ENCODE assay signal across 18 cellular contexts in the genomic region with DNA sequence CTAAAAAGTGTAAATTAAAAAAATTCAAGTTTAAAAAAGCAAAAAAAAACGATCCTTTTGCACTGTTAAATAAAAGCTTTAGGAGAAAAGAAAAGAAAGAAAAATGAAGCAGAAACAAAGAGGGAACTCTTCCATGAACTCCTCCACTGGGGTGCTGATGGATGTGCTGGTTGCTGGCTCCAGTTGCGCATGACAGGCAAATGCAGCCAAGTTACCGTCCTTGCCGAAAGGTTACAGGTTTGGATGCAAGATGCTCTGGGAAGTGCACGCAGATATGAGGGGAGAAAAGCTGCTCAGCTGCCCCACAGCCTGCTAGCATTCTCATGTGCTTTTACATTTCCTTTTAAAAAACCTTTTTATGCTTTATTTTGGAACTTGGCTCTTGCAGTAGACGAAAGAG. TPM values are rescaled to one million over a fixed set of nuclear protein-coding genes. Genes with fewer than 3 reads are reported as not detected.
A peak's percentile ranks its signal among the peaks of the same experiment; 100 is the strongest.
DNase-seq lines count a peak whose midpoint lies in the region; ATAC-seq and TF ChIP-seq lines count a peak whose summit lies in the region.
"Had no signal": no experiment of that assay in that cellular context is flagged by ENCODE, and none has a peak within 500 bp of the region (broad histone marks: within the 10 kb centered on the region; RNA-seq: fewer than 3 reads in every experiment).

No MANE protein-coding gene starts in this region.

- no peak for TF ChIP-seq CTCF in CD4-positive, alpha-beta T cell (IDR thresholded peaks at IDR 0.05)

- H3K4me3 ChIP-seq in right cardiac atrium (ENCODE audit: low read length), result no peak overlapping the region
- H3K4me3 ChIP-seq: GM23248, Peyer's patch had no signal

- ATAC-seq in CD4-positive, alpha-beta T cell (ENCODE audit: poor library complexity), result no peak
- ATAC-seq in right cardiac atrium, result peak; percentile 39 to 53
- ATAC-seq in HG03039 (IDR thresholded peaks at IDR 0.05; ENCODE audit: unreplicated experiment), result no peak
- no peak for ATAC-seq in left lobe of liver
- ATAC-seq: HCT116 had no signal

- H3K27me3 ChIP-seq in CD4-positive, alpha-beta T cell (ENCODE audit: control insufficient read depth, insufficient read depth, low read length), result no peaks in the 10 kb centered on the region
- no peaks in the 10 kb centered on the region for H3K27me3 ChIP-seq in right cardiac atrium (ENCODE audit: control insufficient read depth, insufficient read depth)
- H3K27me3 ChIP-seq: Peyer's patch had no signal

- H3K9me3 ChIP-seq in CD4-positive, alpha-beta T cell (ENCODE audit: control insufficient read depth, low read length), result no peaks in the 10 kb centered on the region
- no peaks in the 10 kb centered on the region for H3K9me3 ChIP-seq in right cardiac atrium (ENCODE audit: control insufficient read depth, low read length)
- H3K9me3 ChIP-seq: Peyer's patch had no signal

- no peaks in the 10 kb centered on the region for H3K4me1 ChIP-seq in right cardiac atrium (ENCODE audit: control insufficient read depth, insufficient read depth, low read length)

- no peak overlapping the region for H3K4me3 Mint-ChIP-seq in activated T-cell treated with anti-CD3 and anti-CD28 coated beads, Interleukin-2, amount 50 U/mL, for 24 hours
- H3K4me3 Mint-ChIP-seq in CD4-positive, alpha-beta T cell, result no peak overlapping the region
- H3K4me3 Mint-ChIP-seq in activated T-helper 2 cell treated with anti-CD3 and anti-CD28 coated beads, Interferon-gamma antibody, Interleukin-2, Interleukin-4, amounts not matched to agents 10 μg/mL and 5 μg/mL and 100 μg/mL, durations not matched to agents 14 hours and 24 hours and 36 hours (ENCODE audit: low read depth), result no peak overlapping the region

- intact Hi-C loops in CD4-positive, alpha-beta T cell (cut with DNase I, micrococcal nuclease), result loop anchor here in 1 of 2 experiments (2.0 kb wide), 1 partner anchor 23 kb away; no protein-coding TSS in a partner anchor
- intact Hi-C loops in activated T-helper 2 cell treated with anti-CD3 and anti-CD28 coated beads, Interferon-gamma antibody, Interleukin-2, Interleukin-4, amounts not matched to agents 10 μg/mL and 5 μg/mL and 100 μg/mL, durations not matched to agents 14 hours and 24 hours and 36 hours (cut with micrococcal nuclease), result no loop called here
- intact Hi-C loops in right cardiac atrium (cut with DNase I), result no loop called here

- CTCF ChIA-PET in CD4-positive, alpha-beta T cell (lab: Charles Lee), result interaction anchor here (0.7 to 3.0 kb wide), 2 partner anchors 18 to 19 kb away, joined by 3 to 16 read pairs; no protein-coding TSS in a partner anchor

- H3K27ac Mint-ChIP-seq in activated T-cell treated with anti-CD3 and anti-CD28 coated beads, Interleukin-2, amount 50 U/mL, for 24 hours, result peak overlapping the region; percentile 99
- peak overlapping the region; percentile 93 for H3K27ac Mint-ChIP-seq in CD4-positive, alpha-beta T cell
- H3K27ac Mint-ChIP-seq in activated T-helper 2 cell treated with anti-CD3 and anti-CD28 coated beads, Interferon-gamma antibody, Interleukin-2, Interleukin-4, amounts not matched to agents 10 μg/mL and 5 μg/mL and 100 μg/mL, durations not matched to agents 14 hours and 24 hours and 36 hours, result peak overlapping the region; percentile 15

- H3K27me3 Mint-ChIP-seq in activated T-cell treated with anti-CD3 and anti-CD28 coated beads, Interleukin-2, amount 50 U/mL, for 24 hours, result no peaks in the 10 kb centered on the region
- H3K27me3 Mint-ChIP-seq in CD4-positive, alpha-beta T cell, result no peaks in the 10 kb centered on the region
- no peaks in the 10 kb centered on the region for H3K27me3 Mint-ChIP-seq in activated T-helper 2 cell treated with anti-CD3 and anti-CD28 coated beads, Interferon-gamma antibody, Interleukin-2, Interleukin-4, amounts not matched to agents 10 μg/mL and 5 μg/mL and 100 μg/mL, durations not matched to agents 14 hours and 24 hours and 36 hours (ENCODE audit: low read depth)

- POLR2A ChIA-PET in CD4-positive, alpha-beta T cell (lab: Charles Lee), result interaction anchor here (0.7 to 3.5 kb wide), 2 partner anchors 11 to 75 kb away, joined by 3 to 15 read pairs; no protein-coding TSS in a partner anchor

- WGBS in right cardiac atrium, result 65% methylated on average over 6 of the region's 6 CpGs

- H3K9me3 Mint-ChIP-seq in activated T-cell treated with anti-CD3 and anti-CD28 coated beads, Interleukin-2, amount 50 U/mL, for 24 hours, result no peaks in the 10 kb centered on the region
- no peaks in the 10 kb centered on the region for H3K9me3 Mint-ChIP-seq in CD4-positive, alpha-beta T cell
- H3K9me3 Mint-ChIP-seq in activated T-helper 2 cell treated with anti-CD3 and anti-CD28 coated beads, Interferon-gamma antibody, Interleukin-2, Interleukin-4, amounts not matched to agents 10 μg/mL and 5 μg/mL and 100 μg/mL, durations not matched to agents 14 hours and 24 hours and 36 hours, result no peaks in the 10 kb centered on the region

- H3K4me1 Mint-ChIP-seq in activated T-cell treated with anti-CD3 and anti-CD28 coated beads, Interleukin-2, amount 50 U/mL, for 24 hours (ENCODE audit: low read depth), result peaks cover 89% of the 10 kb centered on the region
- H3K4me1 Mint-ChIP-seq in CD4-positive, alpha-beta T cell (ENCODE audit: low read depth), result peaks cover 88% of the 10 kb centered on the region
- H3K4me1 Mint-ChIP-seq in activated T-helper 2 cell treated with anti-CD3 and anti-CD28 coated beads, Interferon-gamma antibody, Interleukin-2, Interleukin-4, amounts not matched to agents 10 μg/mL and 5 μg/mL and 100 μg/mL, durations not matched to agents 14 hours and 24 hours and 36 hours (ENCODE audit: low read depth), result peaks cover 60% of the 10 kb centered on the region

- peaks cover 74% of the 10 kb centered on the region for H3K36me3 Mint-ChIP-seq in activated T-cell treated with anti-CD3 and anti-CD28 coated beads, Interleukin-2, amount 50 U/mL, for 24 hours (ENCODE audit: low read depth)
- peaks cover 81% of the 10 kb centered on the region for H3K36me3 Mint-ChIP-seq in CD4-positive, alpha-beta T cell (ENCODE audit: low read depth)
- peaks cover 50% of the 10 kb centered on the region for H3K36me3 Mint-ChIP-seq in activated T-helper 2 cell treated with anti-CD3 and anti-CD28 coated beads, Interferon-gamma antibody, Interleukin-2, Interleukin-4, amounts not matched to agents 10 μg/mL and 5 μg/mL and 100 μg/mL, durations not matched to agents 14 hours and 24 hours and 36 hours (ENCODE audit: low read depth)

- DNase-seq in activated T-cell treated with anti-CD3 and anti-CD28 coated beads, Interleukin-2, amount 50 U/mL, for 24 hours, result no peak
- DNase-seq in activated T-cell treated with anti-CD3 and anti-CD28 coated beads, Interleukin-2, amount 50 U/mL, for 1 hour, result no peak
- DNase-seq in CD4-positive, alpha-beta T cell, result no peak
- DNase-seq in activated T-helper 2 cell treated with anti-CD3 and anti-CD28 coated beads, Interferon-gamma antibody, Interleukin-2, Interleukin-4, amounts not matched to agents 10 μg/mL and 5 μg/mL and 100 μg/mL, durations not matched to agents 14 hours and 24 hours and 36 hours (ENCODE audit: low spot score), result no peak
- DNase-seq in right cardiac atrium (peak in 1 of 3 donors; percentile 46), left lobe of liver (ENCODE audit: low spot score) (no peak), hepatic stellate cell (ENCODE audit: low spot score) (no peak)
- DNase-seq: DND-41, GDM1, GM23248, Kasumi-1, NCI-H1105 treated with DMSO at 0.1 percent for 48 hours, NCI-H187 treated with DMSO at 0.1 percent for 48 hours, NCI-H446, NCI-H82, Peyer's patch had no signal

- no peak overlapping the region for H3K27ac ChIP-seq in CD4-positive, alpha-beta T cell (ENCODE audit: low read depth, low read length)
- no peak overlapping the region for H3K27ac ChIP-seq in right cardiac atrium (ENCODE audit: low read length)
- H3K27ac ChIP-seq: GM23248, Peyer's patch had no signal

RNA-seq across cellular contexts. Expression of a gene that starts 58.5 kb away (rescaled TPM):
- total RNA-seq in CD4-positive, alpha-beta T cell, result 10 to 100 TPM; 16.1 to 16.3 TPM
- 41.9 and 42.8 TPM in 2 replicates for total RNA-seq in activated T-helper 2 cell treated with anti-CD3 and anti-CD28 coated beads, Interferon-gamma antibody, Interleukin-2, Interleukin-4, amounts not matched to agents 10 μg/mL and 5 μg/mL and 100 μg/mL, durations not matched to agents 14 hours and 24 hours and 36 hours
- 100 to 1,000 TPM; 137 to 174 (median 154) TPM for total RNA-seq in right cardiac atrium
- polyA plus RNA-seq in right cardiac atrium, result 160 TPM
- total RNA-seq in left lobe of liver, result 127 TPM

Comparison
In these comparisons a context has a peak if more than half of its experiments do, and no peak if none do; other contexts are left out.
1. H3K27ac Mint-ChIP-seq: peak in every context shown above with its lines; median percentile 99 in activated T-cell treated with anti-CD3 and anti-CD28 coated beads, Interleukin-2, amount 50 U/mL, for 24 hours; 93 in CD4-positive, alpha-beta T cell; 15 in activated T-helper 2 cell treated with anti-CD3 and anti-CD28 coated beads, Interferon-gamma antibody, Interleukin-2, Interleukin-4, amounts not matched to agents 10 μg/mL and 5 μg/mL and 100 μg/mL, durations not matched to agents 14 hours and 24 hours and 36 hours.
2. ATAC-seq: peak in right cardiac atrium (2 of 2); none in CD4-positive, alpha-beta T cell (single experiment), HG03039 (single experiment) and left lobe of liver (single experiment).